7 cellular contexts compared by ENCODE assay signal in genomic region chr14:44149597-44149996, GRCh38.
A peak's percentile ranks its signal among the peaks of the same experiment; 100 is the strongest.
DNase-seq lines count a peak whose midpoint lies in the region; ATAC-seq and TF ChIP-seq lines count a peak whose summit lies in the region.

No MANE protein-coding gene starts in this region.

- peaks cover 3% of the 10 kb centered on the region for H3K27me3 Mint-ChIP-seq in GM23338 (ENCODE audit: insufficient read depth, low read depth, poor library complexity)

- no peaks in the 10 kb centered on the region for H3K36me3 Mint-ChIP-seq in GM23338 (ENCODE audit: low read depth)

- no peaks in the 10 kb centered on the region for H3K4me1 ChIP-seq in GM23338 (ENCODE audit: insufficient read depth)

- H4K20me1 ChIP-seq in GM23338 (replicated peaks; ENCODE audit: insufficient read depth): no peaks in the 10 kb centered on the region

- peak; percentile 100 for ATAC-seq in GM23338

- no peaks in the 10 kb centered on the region for H3K36me3 ChIP-seq in GM23338 (ENCODE audit: insufficient read depth)

- no peaks in the 10 kb centered on the region for H3F3A ChIP-seq in GM23338 (replicated peaks; ENCODE audit: low read depth)

- no peak overlapping the region for H3K4me3 Mint-ChIP-seq in GM23338

- H3K4me1 Mint-ChIP-seq in GM23338: no peaks in the 10 kb centered on the region; the same call in 2 of the 3 replicates

- no peak overlapping the region for H2AFZ ChIP-seq in GM23338

- no peak overlapping the region for H3K4me2 ChIP-seq in GM23338

- H3K27ac ChIP-seq in GM23338 (ENCODE audit: low read depth): no peak overlapping the region

- no peaks in the 10 kb centered on the region for H3K9me2 ChIP-seq in GM23338 (ENCODE audit: insufficient read depth)

- peak; percentile 72 to 87 for TF ChIP-seq CTCF in GM23338 (conservative IDR thresholded peaks at IDR 0.05; ENCODE audit: low read depth in 2 of 2)

- no peak overlapping the region for H3K27ac Mint-ChIP-seq in GM23338

- 0 out of 3 replicates have a peak, but pooled peaks cover 2% of the 10 kb centered on the region for H3K9me3 Mint-ChIP-seq in GM23338

- DNase-seq in GM23338 (ENCODE audit: low spot score) (peak; percentile 91), NCI-H1930 (lab: John Stamatoyannopoulos, UW) (peak; percentile 1 to 9), amniotic epithelial cell (ENCODE audit: low read depth) (peak; percentile 16), retina (peak; percentile 30), posterior cingulate gyrus (no peak), GM19238 (ENCODE audit: insufficient read length, low spot score) (no peak)
- DNase-seq in stimulated activated CD4-positive, alpha-beta T cell treated with anti-CD3 and anti-CD28 coated beads, Interleukin-1b, Interleukin-23, amount 100 ng/mL, for 48 hours: no peak

- H3K4me3 ChIP-seq in GM23338: no peak overlapping the region

- H3K79me2 ChIP-seq in GM23338 (replicated peaks; ENCODE audit: insufficient read depth): no peaks in the 10 kb centered on the region

- intact Hi-C loops in posterior cingulate gyrus (cut with DNase I): no loop called here

- H3K27me3 ChIP-seq in GM23338 (ENCODE audit: insufficient read depth): no peaks in the 10 kb centered on the region

TF ChIP-seq in GM23338, 12 proteins besides CTCF, POLR2A, EP300 and RAD21:
- TF ChIP-seq NANOG (IDR thresholded peaks at IDR 0.05; ENCODE audit: borderline replicate concordance) (no peak), EZH2 (IDR thresholded peaks at IDR 0.05; ENCODE audit: low read depth, unreplicated experiment) (no peak), POLR2AphosphoS5 (IDR thresholded peaks at IDR 0.05; ENCODE audit: low read depth) (no peak), ZNF114 (CRISPR knock-in tag; IDR thresholded peaks at IDR 0.05) (no peak), ZNF462 (CRISPR knock-in tag; IDR thresholded peaks at IDR 0.05) (peak; percentile 99)

Comparison
In these comparisons a context has a peak if more than half of its experiments do, and no peak if none do; other contexts are left out.
1. DNase-seq: peak in GM23338 (single experiment), NCI-H1930 (2 of 2), amniotic epithelial cell (single experiment) and retina (single experiment); none in posterior cingulate gyrus (0 of 10), stimulated activated CD4-positive, alpha-beta T cell treated with anti-CD3 and anti-CD28 coated beads, Interleukin-1b, Interleukin-23, amount 100 ng/mL, for 48 hours (single experiment) and GM19238 (single experiment).